In genomic region chr15:68279218-68279533, GRCh38 we compare ENCODE assay signal across 8 cellular contexts. TPM values are rescaled to one million over a fixed set of nuclear protein-coding genes. Genes with fewer than 3 reads are reported as not detected.
DNase-seq lines count a peak whose midpoint lies in the region; ATAC-seq and TF ChIP-seq lines count a peak whose summit lies in the region.

No MANE protein-coding gene starts in this region.

- ATAC-seq in activated CD8-positive, alpha-beta memory T cell treated with anti-CD3 and anti-CD28 coated beads, Interleukin-2, amount 10 ng/mL, durations not matched to agents 7 days and 5 days = no peak
- ATAC-seq in right lobe of liver (no peak), HG02870 (IDR thresholded peaks at IDR 0.05; ENCODE audit: unreplicated experiment) (no peak)

- H3K27ac Mint-ChIP-seq in activated CD8-positive, alpha-beta memory T cell treated with anti-CD3 and anti-CD28 coated beads, Interleukin-2, amount 10 ng/mL, durations not matched to agents 7 days and 5 days = peak overlapping the region; percentile 91

- peaks cover 8% of the 10 kb centered on the region for H3K36me3 Mint-ChIP-seq in activated CD8-positive, alpha-beta memory T cell treated with anti-CD3 and anti-CD28 coated beads, Interleukin-2, amount 10 ng/mL, durations not matched to agents 7 days and 5 days

- H3K27ac ChIP-seq in right lobe of liver (peak overlapping the region; percentile 94 to 97 (median 97)), thyroid gland (peak overlapping the region in 2 of 3 donors; percentile 99)

- no peaks in the 10 kb centered on the region for H3K9me3 Mint-ChIP-seq in activated CD8-positive, alpha-beta memory T cell treated with anti-CD3 and anti-CD28 coated beads, Interleukin-2, amount 10 ng/mL, durations not matched to agents 7 days and 5 days (ENCODE audit: low read depth)

- intact Hi-C loops in right lobe of liver (cut with DNase I) (no loop called here), thyroid gland (cut with DNase I) (no loop called here)

- under 1% methylated on average over 6 of the region's 6 CpGs for WGBS in right lobe of liver (ENCODE audit: insufficient coverage, low coverage, low lambda C conversion rate, missing lambda C conversion rate)
- WGBS in thyroid gland, 2 donors = 10 to 12% methylated on average over 6 of the region's 6 CpGs

- peaks cover 0 to 76% (median 26%) of the 10 kb centered on the region in 4 donors for H3K4me1 ChIP-seq in right lobe of liver
- peaks cover 37 to 41% of the 10 kb centered on the region in 2 donors for H3K4me1 ChIP-seq in thyroid gland

- no peaks in the 10 kb centered on the region for H3K27me3 ChIP-seq in right lobe of liver
- no peaks in the 10 kb centered on the region for H3K27me3 ChIP-seq in thyroid gland

- CTCF ChIA-PET in activated CD8-positive, alpha-beta memory T cell treated with anti-CD3 and anti-CD28 coated beads, Interleukin-2, amount 10 ng/mL, durations not matched to agents 7 days and 5 days (lab: Charles Lee) = interaction anchor here (1.9 to 4.1 kb wide), 2 partner anchors 26 to 27 kb away, joined by 6 to 25 read pairs; no protein-coding TSS in a partner anchor

- peak overlapping the region; percentile 92 for H3K4me3 Mint-ChIP-seq in activated CD8-positive, alpha-beta memory T cell treated with anti-CD3 and anti-CD28 coated beads, Interleukin-2, amount 10 ng/mL, durations not matched to agents 7 days and 5 days

- TF ChIP-seq POLR2A in right lobe of liver (IDR thresholded peaks at IDR 0.05) = no peak
- no peak for TF ChIP-seq POLR2A in thyroid gland (IDR thresholded peaks at IDR 0.05)

- no peak for DNase-seq in activated CD8-positive, alpha-beta memory T cell treated with anti-CD3 and anti-CD28 coated beads, Interleukin-2, amount 10 ng/mL, durations not matched to agents 7 days and 5 days
- DNase-seq in activated CD8-positive, alpha-beta memory T cell treated with anti-CD3 and anti-CD28 coated beads, Interleukin-2, amount 50 U/mL, for 4 hours = no peak
- DNase-seq in astrocyte of the spinal cord (ENCODE audit: low read depth, low spot score) = no peak
- DNase-seq in right lobe of liver = no peak
- no peak for DNase-seq in thyroid gland
- no peak for DNase-seq in foreskin melanocyte
- DNase-seq in SIG-M5 treated with dmso at 0.1 percent for 504 hours (lab: John Stamatoyannopoulos, UW; ENCODE audit: unreplicated experiment) = no peak

- H3K36me3 ChIP-seq in right lobe of liver = no peaks in the 10 kb centered on the region
- H3K36me3 ChIP-seq in thyroid gland = no peaks in the 10 kb centered on the region

- TF ChIP-seq CTCF in astrocyte of the spinal cord (IDR thresholded peaks at IDR 0.05; ENCODE audit: low read depth, low read length) = no peak
- TF ChIP-seq CTCF in right lobe of liver (IDR thresholded peaks at IDR 0.05) = no peak
- TF ChIP-seq CTCF in thyroid gland (IDR thresholded peaks at IDR 0.05) = no peak

- no peaks in the 10 kb centered on the region for H3K27me3 Mint-ChIP-seq in activated CD8-positive, alpha-beta memory T cell treated with anti-CD3 and anti-CD28 coated beads, Interleukin-2, amount 10 ng/mL, durations not matched to agents 7 days and 5 days

- peak overlapping the region; percentile 85 for H3K4me3 ChIP-seq in astrocyte of the spinal cord (ENCODE audit: low read depth, low read length)
- H3K4me3 ChIP-seq in right lobe of liver = peak overlapping the region; percentile 73 to 96 (median 94)
- peak overlapping the region; percentile 67 to 92 (median 76) for H3K4me3 ChIP-seq in thyroid gland (replicated peaks in 1 of 3)

- peaks cover 48% of the 10 kb centered on the region for H3K4me1 Mint-ChIP-seq in activated CD8-positive, alpha-beta memory T cell treated with anti-CD3 and anti-CD28 coated beads, Interleukin-2, amount 10 ng/mL, durations not matched to agents 7 days and 5 days

- in situ Hi-C loops in astrocyte of the spinal cord (cut with HindIII; ENCODE audit: low sequenced_read_pairs) = no loop called here

- H3K9me3 ChIP-seq in right lobe of liver (no peaks in the 10 kb centered on the region), thyroid gland (no peaks in the 10 kb centered on the region)

RNA-seq across cellular contexts. Expression of gene FEM1B, which starts 1.6 kb away (rescaled TPM):
- total RNA-seq in activated CD8-positive, alpha-beta memory T cell treated with anti-CD3 and anti-CD28 coated beads, Interleukin-2, amount 10 ng/mL, durations not matched to agents 7 days and 5 days = 10 to 100 TPM; 48.3 to 50.1 TPM
- total RNA-seq in right lobe of liver = 10 to 100 TPM; 17.7 to 28.3 (median 23.1) TPM
- total RNA-seq in thyroid gland = 10 to 100 TPM; 43.2 to 60.4 (median 45.2) TPM

RNA-seq across cellular contexts. Expression of gene CLN6, which starts 49.6 kb away (rescaled TPM):
- 10 to 100 TPM; 60.2 to 64.6 TPM for total RNA-seq in activated CD8-positive, alpha-beta memory T cell treated with anti-CD3 and anti-CD28 coated beads, Interleukin-2, amount 10 ng/mL, durations not matched to agents 7 days and 5 days
- 10 to 100 TPM; 10.7 to 24.3 (median 15.2) TPM for total RNA-seq in right lobe of liver
- total RNA-seq in thyroid gland = 10 to 100 TPM; 24.8 to 34.3 (median 32.4) TPM
